ENCODE assay signal across 8 cellular contexts in genomic region chr14:68476212-68476964, GRCh38.
A peak's percentile ranks its signal among the peaks of the same experiment; 100 is the strongest.
DNase-seq lines count a peak whose midpoint lies in the region; ATAC-seq and TF ChIP-seq lines count a peak whose summit lies in the region.

No MANE protein-coding gene starts in this region.

- H3K4me1 ChIP-seq in DOHH2 (ENCODE audit: control insufficient read depth, low read length) (peaks cover 31% of the 10 kb centered on the region), mesodermal cell (ENCODE audit: control insufficient read depth, insufficient read depth, low read length, poor library complexity, severe bottlenecking) (peaks cover 27% of the 10 kb centered on the region)
- H3K4me1 ChIP-seq in CD8-positive, alpha-beta memory T cell (ENCODE audit: insufficient read depth, low read length), result peaks cover 5% of the 10 kb centered on the region

- CTCF ChIA-PET in CD8-positive, alpha-beta memory T cell (lab: Charles Lee), result no interaction called here

- no peaks in the 10 kb centered on the region for H3F3A ChIP-seq in DOHH2 (ENCODE audit: control insufficient read depth, insufficient read depth)

- peak; percentile 59 for ATAC-seq in GM21526 (IDR thresholded peaks at IDR 0.05; ENCODE audit: low FRiP score, unreplicated experiment)

- H3K79me2 ChIP-seq in DOHH2 (ENCODE audit: control insufficient read depth, low read length), result no peaks in the 10 kb centered on the region

- H3K27ac Mint-ChIP-seq in CD8-positive, alpha-beta memory T cell, result peak overlapping the region in 1 of 8 donors; percentile 61

- no peak overlapping the region for H3K27ac ChIP-seq in DOHH2 (ENCODE audit: low read depth, low read length)
- peak overlapping the region; percentile 58 for H3K27ac ChIP-seq in mesodermal cell (ENCODE audit: low read depth, low read length, severe bottlenecking)
- H3K27ac ChIP-seq in CD8-positive, alpha-beta memory T cell (ENCODE audit: low read depth, low read length), result no peak overlapping the region

- H3K9me3 ChIP-seq in DOHH2 (ENCODE audit: control insufficient read depth, insufficient read depth, low read length), result no peaks in the 10 kb centered on the region
- H3K9me3 ChIP-seq in mesodermal cell (ENCODE audit: control insufficient read depth, low read length), result no peaks in the 10 kb centered on the region
- no peaks in the 10 kb centered on the region for H3K9me3 ChIP-seq in CD8-positive, alpha-beta memory T cell (ENCODE audit: low read length)

- no peaks in the 10 kb centered on the region for H3K9me2 ChIP-seq in DOHH2 (replicated peaks; ENCODE audit: control insufficient read depth, low read length)

- H3K4me1 Mint-ChIP-seq in CD8-positive, alpha-beta memory T cell, result peaks cover 10 to 25% (median 12%) of the 10 kb centered on the region in 3 donors

- peaks cover 0 to 21% (median 8%) of the 10 kb centered on the region in 3 donors for H3K36me3 Mint-ChIP-seq in CD8-positive, alpha-beta memory T cell

- H4K20me1 ChIP-seq in DOHH2 (ENCODE audit: control insufficient read depth, insufficient read depth, low read depth, low read length), result no peaks in the 10 kb centered on the region

- peaks cover 0 to 2% of the 10 kb centered on the region in 2 donors for H3K27me3 Mint-ChIP-seq in CD8-positive, alpha-beta memory T cell

- H3K9me3 Mint-ChIP-seq in CD8-positive, alpha-beta memory T cell, result no peaks in the 10 kb centered on the region

- no peak overlapping the region for H3K4me3 Mint-ChIP-seq in CD8-positive, alpha-beta memory T cell

- WGBS in mesodermal cell (ENCODE audit: insufficient coverage in 2 of 2), 2 experiments, result 58 to 77% methylated on average over 8 to 10 of the region's 10 CpGs

- H3K36me3 ChIP-seq in DOHH2 (ENCODE audit: control insufficient read depth, low read length) (no peaks in the 10 kb centered on the region), mesodermal cell (ENCODE audit: control insufficient read depth, insufficient read depth, low read length) (no peaks in the 10 kb centered on the region)
- no peaks in the 10 kb centered on the region for H3K36me3 ChIP-seq in CD8-positive, alpha-beta memory T cell (ENCODE audit: insufficient read depth, low read length)

- peak overlapping the region; percentile 19; the same call in 1 of the 2 replicates for H3K4me3 ChIP-seq in DOHH2 (ENCODE audit: low read length)
- no peak overlapping the region for H3K4me3 ChIP-seq in mesodermal cell (ENCODE audit: extremely low read depth, insufficient read depth, low read length, poor library complexity, severe bottlenecking)
- H3K4me3 ChIP-seq in CD8-positive, alpha-beta memory T cell (ENCODE audit: low read length), result no peak overlapping the region

- no peak for TF ChIP-seq CTCF in DOHH2 (IDR thresholded peaks at IDR 0.05; ENCODE audit: low read depth, low read length, poor library complexity, severe bottlenecking)

- peak overlapping the region; percentile 41 for H3K4me2 ChIP-seq in DOHH2 (ENCODE audit: low read length)

- POLR2A ChIA-PET in CD8-positive, alpha-beta memory T cell (lab: Charles Lee), result no interaction called here

- peak; percentile 85 for DNase-seq in LHCN-M2 (ENCODE audit: low read depth)
- peak; percentile 71 for DNase-seq in dermis blood vessel endothelial cell
- no peak for DNase-seq in mesenteric fat pad (ENCODE audit: low spot score)
- DNase-seq in CD8-positive, alpha-beta memory T cell, result no peak
- no peak for DNase-seq in iPS-NIHi11 (ENCODE audit: low spot score)

- no peaks in the 10 kb centered on the region for H3K27me3 ChIP-seq in DOHH2 (ENCODE audit: control insufficient read depth, low read length)
- no peaks in the 10 kb centered on the region for H3K27me3 ChIP-seq in CD8-positive, alpha-beta memory T cell (ENCODE audit: insufficient read depth, low read length, poor library complexity, severe bottlenecking)

Comparison
In these comparisons a context has a peak if more than half of its experiments do, and no peak if none do; other contexts are left out.
1. DNase-seq: peak in LHCN-M2 (single experiment) and dermis blood vessel endothelial cell (single experiment); none in mesenteric fat pad (single experiment), CD8-positive, alpha-beta memory T cell (0 of 5) and iPS-NIHi11 (single experiment).